25 cellular contexts compared by ENCODE assay signal in the genomic region with DNA sequence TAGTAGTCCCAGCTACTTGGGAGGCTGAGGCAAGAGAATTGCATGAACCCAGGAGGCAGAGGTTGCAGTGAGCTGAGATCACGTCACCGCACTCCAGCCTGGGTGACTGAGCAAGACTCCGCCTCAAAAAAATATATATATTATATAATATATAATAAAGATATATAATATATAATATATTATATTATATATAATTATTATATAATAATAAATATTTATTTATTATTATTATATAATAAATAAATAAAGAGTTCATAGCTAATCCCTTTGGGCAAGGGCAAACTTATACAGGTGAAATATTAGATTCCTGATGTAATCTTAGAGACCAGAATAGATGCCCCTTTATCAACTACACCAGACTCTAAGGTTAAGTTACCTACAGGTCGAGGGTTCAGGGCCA.
"Had no signal": no experiment of that assay in that cellular context is flagged by ENCODE, and none has a peak within 500 bp of the region (broad histone marks: within the 10 kb centered on the region; RNA-seq: fewer than 3 reads in every experiment).

No MANE protein-coding gene starts in this region.

- H3K4me1 ChIP-seq: colonic mucosa, gastroesophageal sphincter had no signal

- H3K4me3 ChIP-seq: colonic mucosa, coronary artery, dorsolateral prefrontal cortex, esophagus muscularis mucosa, esophagus squamous epithelium, gastrocnemius medialis, gastroesophageal sphincter, heart left ventricle, heart right ventricle had no signal

- H3K27me3 ChIP-seq: colonic mucosa, dorsolateral prefrontal cortex, esophagus muscularis mucosa, esophagus squamous epithelium, foreskin keratinocyte, gastrocnemius medialis, gastroesophageal sphincter, heart left ventricle, heart right ventricle had no signal

- DNase-seq: colonic mucosa; cortex of kidney; dermis blood vessel endothelial cell; dorsolateral prefrontal cortex; effector CD4-positive, alpha-beta T cell; effector CD8-positive, alpha-beta T cell; effector memory CD4-positive, alpha-beta T cell; effector memory CD8-positive, alpha-beta T cell; endodermal cell; erythroblast; esophagus squamous epithelium; foreskin fibroblast; foreskin keratinocyte; foreskin melanocyte; gastrocnemius medialis; glutamatergic neuron; head of caudate nucleus; heart left ventricle; heart right ventricle had no signal

- H3K9me3 Mint-ChIP-seq: dendritic cell treated with granulocyte-macrophage colony-stimulating factor and Interleukin-4, amounts not matched to agents 40 ng/mL and 50 ng/mL, for 4 days; effector memory CD8-positive, alpha-beta T cell had no signal

- H3K9me3 ChIP-seq: colonic mucosa, esophagus muscularis mucosa, esophagus squamous epithelium, gastrocnemius medialis, gastroesophageal sphincter, heart left ventricle had no signal

- ATAC-seq: effector memory CD8-positive, alpha-beta T cell; esophagus mucosa; foreskin keratinocyte; gastrocnemius medialis; gastroesophageal sphincter; heart left ventricle; heart right ventricle had no signal

- H3K4me3 Mint-ChIP-seq: dendritic cell treated with granulocyte-macrophage colony-stimulating factor and Interleukin-4, amounts not matched to agents 40 ng/mL and 50 ng/mL, for 4 days; effector memory CD8-positive, alpha-beta T cell; endodermal cell had no signal

- H3K27ac Mint-ChIP-seq: dendritic cell treated with granulocyte-macrophage colony-stimulating factor and Interleukin-4, amounts not matched to agents 40 ng/mL and 50 ng/mL, for 4 days; effector memory CD8-positive, alpha-beta T cell; endodermal cell had no signal

- H3K27ac ChIP-seq: colonic mucosa, coronary artery, dorsolateral prefrontal cortex, epithelial cell of prostate, esophagus muscularis mucosa, foreskin keratinocyte, gastrocnemius medialis, gastroesophageal sphincter, heart left ventricle, heart right ventricle had no signal

- H3K36me3 ChIP-seq: colonic mucosa, esophagus squamous epithelium, gastrocnemius medialis, gastroesophageal sphincter, heart left ventricle had no signal
